Comparison of ENCODE assay signal across 25 cellular contexts in the genomic region with DNA sequence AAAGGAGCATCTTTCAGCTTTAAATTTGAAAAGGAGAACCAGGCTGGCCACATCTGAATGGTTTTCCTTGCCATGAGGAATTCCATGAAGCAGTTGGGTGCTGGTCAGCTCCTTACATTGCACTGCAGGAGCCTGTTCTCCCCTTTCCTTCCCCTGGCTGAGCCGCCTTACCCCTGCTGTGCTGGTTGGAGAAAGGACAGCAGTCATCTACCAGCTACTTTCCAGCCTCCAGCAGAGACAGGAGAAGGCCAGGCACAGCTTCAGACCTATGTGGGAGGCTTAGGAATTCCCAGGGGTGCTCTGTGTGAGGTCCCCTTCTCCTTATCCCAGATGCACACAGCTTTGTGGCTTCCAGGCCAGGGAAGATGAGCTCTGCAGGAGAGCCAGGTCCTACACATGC. TPM values are rescaled to one million over a fixed set of nuclear protein-coding genes. Genes with fewer than 3 reads are reported as not detected.
DNase-seq lines count a peak whose midpoint lies in the region; ATAC-seq and TF ChIP-seq lines count a peak whose summit lies in the region.
"Had no signal": no experiment of that assay in that cellular context is flagged by ENCODE, and none has a peak within 500 bp of the region (broad histone marks: within the 10 kb centered on the region; RNA-seq: fewer than 3 reads in every experiment).

No MANE protein-coding gene starts in this region.

- H3K27ac Mint-ChIP-seq in progenitor cell of endocrine pancreas, result no peak overlapping the region

- H3K27me3 ChIP-seq in heart right ventricle, result no peaks in the 10 kb centered on the region
- no peaks in the 10 kb centered on the region for H3K27me3 ChIP-seq in SJCRH30
- H3K27me3 ChIP-seq in parathyroid adenoma (ENCODE audit: control insufficient read depth, insufficient read depth, low read length), result no peaks in the 10 kb centered on the region
- H3K27me3 ChIP-seq: BE2C had no signal

- 75 to 85% methylated on average over 1 of the region's 1 CpG for WGBS in heart right ventricle, 2 donors

- H3K9ac ChIP-seq in parathyroid adenoma, result no peak overlapping the region

- no peak for ATAC-seq in heart right ventricle
- ATAC-seq: HCT116, HepG2, K562 had no signal

- H2AFZ ChIP-seq in parathyroid adenoma, result no peak overlapping the region

- H3K4me1 Mint-ChIP-seq in progenitor cell of endocrine pancreas (ENCODE audit: low read depth), result peaks cover 6% of the 10 kb centered on the region

- H3K4me3 ChIP-seq in heart right ventricle, result no peak overlapping the region
- H3K4me3 ChIP-seq in SJCRH30, result no peak overlapping the region
- no peak overlapping the region for H3K4me3 ChIP-seq in parathyroid adenoma (ENCODE audit: low read depth, low read length)
- H3K4me3 ChIP-seq: K562 had no signal

- H3K9me3 Mint-ChIP-seq in progenitor cell of endocrine pancreas (ENCODE audit: low read depth), result no peaks in the 10 kb centered on the region
- H3K9me3 Mint-ChIP-seq: CD14-positive monocyte had no signal

- H3K27ac ChIP-seq in heart right ventricle (peak overlapping the region in 4 of 10 donors; percentile 19 to 60 (median 34)), SJCRH30 (no peak overlapping the region), parathyroid adenoma (peak overlapping the region; percentile 1)
- H3K27ac ChIP-seq: 22Rv1 had no signal

- H3K36me3 ChIP-seq in heart right ventricle (peaks cover 0 to under 1% (median 0%) of the 10 kb centered on the region in 9 donors), SJCRH30 (peaks cover 3% of the 10 kb centered on the region; the same call in 1 of the 2 replicates), parathyroid adenoma (ENCODE audit: control insufficient read depth, insufficient read depth, low read length) (no peaks in the 10 kb centered on the region)
- H3K36me3 ChIP-seq: BE2C had no signal

- no peak overlapping the region for H3K4me3 Mint-ChIP-seq in progenitor cell of endocrine pancreas (ENCODE audit: low read depth)
- H3K4me3 Mint-ChIP-seq: CD14-positive monocyte had no signal

- intact Hi-C loops in cardiac septum (cut with DNase I), result no loop called here
- intact Hi-C loops in heart right ventricle (cut with DNase I), result loop anchor here in 1 of 10 donors (10.0 kb wide), 1 partner anchor 89 kb away; no protein-coding TSS in a partner anchor

- H3K4me1 ChIP-seq in heart right ventricle, result peaks cover 0 to 87% (median 45%) of the 10 kb centered on the region in 9 donors
- H3K4me1 ChIP-seq in SJCRH30, result peaks cover 7% of the 10 kb centered on the region; the same call in 1 of the 2 replicates
- H3K4me1 ChIP-seq in parathyroid adenoma, result peaks cover 51% of the 10 kb centered on the region
- H3K4me1 ChIP-seq: BE2C had no signal

- peaks cover 49% of the 10 kb centered on the region for H3K79me2 ChIP-seq in parathyroid adenoma

- peaks cover 20% of the 10 kb centered on the region for H3K27me3 Mint-ChIP-seq in progenitor cell of endocrine pancreas

- no peaks in the 10 kb centered on the region for H3K9me3 ChIP-seq in heart right ventricle
- no peaks in the 10 kb centered on the region for H3K9me3 ChIP-seq in SJCRH30 (replicated peaks)
- H3K9me3 ChIP-seq in parathyroid adenoma (ENCODE audit: control insufficient read depth, low read length), result no peaks in the 10 kb centered on the region
- H3K9me3 ChIP-seq: BE2C had no signal

- peak; percentile 46 for DNase-seq in cardiac septum (ENCODE audit: low spot score)
- no peak for DNase-seq in heart right ventricle
- peak; percentile 71 to 72 for DNase-seq in SJCRH30
- no peak for DNase-seq in KG1 (lab: John Stamatoyannopoulos, UW)
- no peak for DNase-seq in NCI-H1092 treated with DMSO at 0.1 percent for 48 hours (lab: John Stamatoyannopoulos, UW)
- DNase-seq in progenitor cell of endocrine pancreas (ENCODE audit: low spot score, unreplicated experiment), result no peak
- DNase-seq: BE2C, Calu3, DMS79 treated with DMSO at 0.1 percent for 48 hours, GF-D8, NCI-H2029, NCI-H446, NCI-H524 treated with DMSO at 0.1 percent for 48 hours, NCI-H774, SIG-M5 had no signal

- no peaks in the 10 kb centered on the region for H3K36me3 Mint-ChIP-seq in progenitor cell of endocrine pancreas (ENCODE audit: insufficient read depth)
- H3K36me3 Mint-ChIP-seq: CD14-positive monocyte had no signal

- no peak overlapping the region for H3K4me2 ChIP-seq in parathyroid adenoma (ENCODE audit: low read length)

- TF ChIP-seq CTCF in heart right ventricle (IDR thresholded peaks at IDR 0.05), result no peak
- TF ChIP-seq CTCF in parathyroid adenoma (IDR thresholded peaks at IDR 0.05), result no peak
- no peak for TF ChIP-seq CTCF in progenitor cell of endocrine pancreas (IDR thresholded peaks at IDR 0.05; ENCODE audit: unreplicated experiment)

RNA-seq across cellular contexts. Expression of a gene that starts 4.7 kb away (rescaled TPM):
- total RNA-seq in cardiac septum, result 163 TPM
- total RNA-seq in heart right ventricle, result 100 to 1,000 TPM in 9 of 10 donors, 10 to 100 TPM in 1; 56.0 to 225 (median 180) TPM
- polyA plus RNA-seq in heart right ventricle, result 10 to 100 TPM in 1 of 2 donors, 1 to 10 TPM in 1; 3.6 to 23.0 TPM
- 4.5 and 6.6 TPM in 2 replicates for total RNA-seq in SJCRH30 (2014; rRNA removed; shearing (Covaris generic))
- not detected in 2 replicates for total RNA-seq in progenitor cell of endocrine pancreas
- total RNA-seq: Calu3, H4, HepG2, HT-29, LHCN-M2, MCF 10A had no signal
- polyA plus RNA-seq: CD14-positive monocyte, HepG2 had no signal

Comparison
In these comparisons a context has a peak if more than half of its experiments do, and no peak if none do; other contexts are left out.
1. DNase-seq: peak in cardiac septum (single experiment) and SJCRH30 (2 of 2); none in heart right ventricle (0 of 2), KG1 (single experiment), NCI-H1092 treated with DMSO at 0.1 percent for 48 hours (single experiment) and progenitor cell of endocrine pancreas (single experiment).